ENCODE assay signal across 22 cellular contexts in genomic region chr4:13056630-13057187, GRCh38.
"Had no signal": no experiment of that assay in that cellular context is flagged by ENCODE, and none has a peak within 500 bp of the region (broad histone marks: within the 10 kb centered on the region; RNA-seq: fewer than 3 reads in every experiment).

No MANE protein-coding gene starts in this region.

- H3K4me1 ChIP-seq: breast epithelium, Peyer's patch had no signal

- DNase-seq: activated CD4-positive, alpha-beta memory T cell treated with anti-CD3 and anti-CD28 coated beads, Interleukin-2, amount 10 ng/mL, durations not matched to agents 7 days and 5 days; activated CD4-positive, alpha-beta T cell treated with anti-CD3 and anti-CD28 coated beads for 36 hours; activated CD4-positive, alpha-beta T cell treated with anti-CD3 and anti-CD28 coated beads, Interleukin-2, amount 50 U/mL, for 1 hour; activated gamma-delta T cell treated with Interleukin-2 at 50 U/mL for 16 hours; activated naive CD4-positive, alpha-beta T cell treated with anti-CD3 and anti-CD28 coated beads, Interleukin-2, amount 10 ng/mL, durations not matched to agents 7 days and 5 days; activated naive CD8-positive, alpha-beta T cell treated with anti-CD3 and anti-CD28 coated beads for 36 hours; activated T-cell treated with anti-CD3 and anti-CD28 coated beads, Interleukin-2, amount 50 U/mL, for 72 hours; central memory CD4-positive, alpha-beta T cell; Karpas-422; MM.1S; NCI-H1105 treated with DMSO at 0.1 percent for 48 hours; NCI-H1436 treated with DMSO at 0.1 percent for 48 hours; NCI-H187; NCI-H2081; NCI-H510A treated with DMSO at 0.1 percent for 48 hours; Peyer's patch; SIG-M5; T-helper 2 cell; T1000; WERI-Rb-1 had no signal

- H3K27ac ChIP-seq: breast epithelium, Peyer's patch, WERI-Rb-1 had no signal

- H3K4me3 ChIP-seq: breast epithelium, K562, Peyer's patch had no signal

- H3K36me3 ChIP-seq: breast epithelium, Peyer's patch, WERI-Rb-1 had no signal

- ATAC-seq: activated CD4-positive, alpha-beta T cell treated with anti-CD3 and anti-CD28 coated beads for 36 hours; activated T-cell treated with anti-CD3 and anti-CD28 coated beads, Interleukin-2, amount 50 U/mL, for 72 hours; K562 had no signal

- H3K27me3 ChIP-seq: breast epithelium, Peyer's patch had no signal

- H3K9me3 ChIP-seq: breast epithelium, Peyer's patch had no signal
